16 cellular contexts compared by ENCODE assay signal in genomic region chr14:23113346-23114119, GRCh38. TPM values are rescaled to one million over a fixed set of nuclear protein-coding genes. Genes with fewer than 3 reads are reported as not detected.
DNase-seq lines count a peak whose midpoint lies in the region; ATAC-seq and TF ChIP-seq lines count a peak whose summit lies in the region.
"Had no signal": no experiment of that assay in that cellular context is flagged by ENCODE, and none has a peak within 500 bp of the region (broad histone marks: within the 10 kb centered on the region; RNA-seq: fewer than 3 reads in every experiment).

No MANE protein-coding gene starts in this region.

- peak; percentile 38 for TF ChIP-seq POLR2A in NB4 (IDR thresholded peaks at IDR 0.05; ENCODE audit: extremely low read depth, insufficient read length)
- TF ChIP-seq POLR2A in testis (IDR thresholded peaks at IDR 0.05), result no peak

- no peaks in the 10 kb centered on the region for H3K79me1 ChIP-seq in neuronal stem cell (ENCODE audit: low read depth, low read length)

- H2BK120ac ChIP-seq in neuronal stem cell (ENCODE audit: low read depth, low read length), result peak overlapping the region; percentile 24

- WGBS in neuronal stem cell (ENCODE audit: extremely low coverage in 2 of 2, insufficient read length in 2 of 2, insufficient replicate concordance in 1 of 2), 2 donors, result no CpG with 5 or more reads among the region's 10 CpGs
- 57 to 61% methylated on average over 6 to 10 of the region's 10 CpGs for WGBS in testis, 2 donors

- no peak overlapping the region for H3K23ac ChIP-seq in neuronal stem cell (ENCODE audit: low read depth, low read length, poor library complexity)

- H3K4me1 ChIP-seq in neuronal stem cell (ENCODE audit: control insufficient read depth in 2 of 2, insufficient read depth in 1 of 2, low read depth in 1 of 2, low read length in 2 of 2) (peaks cover 9 to 10% of the 10 kb centered on the region in 2 donors), testis (no peaks in the 10 kb centered on the region)
- H3K4me1 ChIP-seq: BE2C, colonic mucosa had no signal

- H4K8ac ChIP-seq in neuronal stem cell (ENCODE audit: low read depth, low read length), result no peak overlapping the region

- peak overlapping the region; percentile 37 for H3K4me3 ChIP-seq in NB4 (ENCODE audit: low read depth, low read length)
- H3K4me3 ChIP-seq in choroid plexus epithelial cell (ENCODE audit: low read depth, low read length), result no peak overlapping the region
- H3K4me3 ChIP-seq in neuronal stem cell (ENCODE audit: low read length in 2 of 2), result no peak overlapping the region
- H3K4me3 ChIP-seq in testis, result no peak overlapping the region
- H3K4me3 ChIP-seq: colonic mucosa, esophagus muscularis mucosa had no signal

- H3K4ac ChIP-seq in neuronal stem cell (ENCODE audit: low read length), result no peak overlapping the region

- H2AFZ ChIP-seq in neuronal stem cell (ENCODE audit: low read length), result peak overlapping the region; percentile 65

- H3K9me3 ChIP-seq in neuronal stem cell (replicated peaks in 1 of 2; ENCODE audit: control insufficient read depth in 2 of 2, insufficient read depth in 1 of 2, low read depth in 1 of 2, low read length in 2 of 2), result peaks cover 0 to 2% of the 10 kb centered on the region in 2 donors
- H3K9me3 ChIP-seq in testis, result no peaks in the 10 kb centered on the region
- H3K9me3 ChIP-seq: colonic mucosa, esophagus muscularis mucosa had no signal

- ATAC-seq in HG02763 (IDR thresholded peaks at IDR 0.05; ENCODE audit: unreplicated experiment), result no peak
- ATAC-seq: activated naive CD4-positive, alpha-beta T cell treated with anti-CD3 and anti-CD28 coated beads, Interleukin-2, amount 50 U/mL, for 72 hours had no signal

- H3K27me3 ChIP-seq in neuronal stem cell (ENCODE audit: control insufficient read depth in 3 of 3, insufficient read depth in 3 of 3, low read depth in 1 of 3, low read length in 3 of 3) (peaks cover 0 to 12% (median 0%) of the 10 kb centered on the region in 3 experiments), testis (no peaks in the 10 kb centered on the region)
- H3K27me3 ChIP-seq: colonic mucosa had no signal

- peak overlapping the region; percentile 90 for H3K18ac ChIP-seq in neuronal stem cell (ENCODE audit: low read length)

- H3K9ac ChIP-seq in neuronal stem cell (ENCODE audit: low read depth, low read length, poor library complexity), result no peak overlapping the region

- no peak overlapping the region for H4K91ac ChIP-seq in neuronal stem cell (ENCODE audit: low read depth, low read length, poor library complexity)

- H3K27ac ChIP-seq in neuronal stem cell (replicated peaks; ENCODE audit: low read length) (no peak overlapping the region), testis (no peak overlapping the region)
- H3K27ac ChIP-seq: colonic mucosa, esophagus muscularis mucosa had no signal

- H2BK5ac ChIP-seq in neuronal stem cell (ENCODE audit: low read length), result no peak overlapping the region

- H2BK15ac ChIP-seq in neuronal stem cell (ENCODE audit: low read length), result peak overlapping the region; percentile 91

- H3K14ac ChIP-seq in neuronal stem cell (ENCODE audit: low read length), result peak overlapping the region; percentile 79

- peak overlapping the region; percentile 56 for H2AK5ac ChIP-seq in neuronal stem cell (ENCODE audit: low read depth, low read length)

- H3K4me2 ChIP-seq in neuronal stem cell (ENCODE audit: insufficient read depth, low read length, poor library complexity, severe bottlenecking), result no peak overlapping the region

- H2BK12ac ChIP-seq in neuronal stem cell (ENCODE audit: low read length), result peak overlapping the region; percentile 82

- TF ChIP-seq CTCF in NB4 (IDR thresholded peaks at IDR 0.05; ENCODE audit: low read depth, low read length) (no peak), choroid plexus epithelial cell (conservative IDR thresholded peaks at IDR 0.05; ENCODE audit: low read depth, low read length) (no peak), testis (IDR thresholded peaks at IDR 0.05) (no peak)

- intact Hi-C loops in testis (cut with DNase I; ENCODE audit: low total_unique reads), result no loop called here

- H3K36me3 ChIP-seq in neuronal stem cell (replicated peaks in 1 of 2; ENCODE audit: control insufficient read depth in 2 of 2, insufficient read depth in 2 of 2, low read length in 2 of 2), result no peaks in the 10 kb centered on the region
- no peaks in the 10 kb centered on the region for H3K36me3 ChIP-seq in testis (ENCODE audit: low read depth, missing control alignments)
- H3K36me3 ChIP-seq: BE2C, colonic mucosa, esophagus muscularis mucosa had no signal

- DNase-seq in GF-D8 (lab: John Stamatoyannopoulos, UW) (peak; percentile 96), NB4 (ENCODE audit: low read depth) (peak; percentile 98), choroid plexus epithelial cell (ENCODE audit: low read depth) (peak; percentile 93), neuronal stem cell (ENCODE audit: low spot score) (no peak), testis (no peak), NCI-H69 (lab: John Stamatoyannopoulos, UW) (no peak), NCI-H1092 (lab: John Stamatoyannopoulos, UW) (no peak)
- DNase-seq: BE2C, colonic mucosa, EL, midbrain, NCI-H526 had no signal

RNA-seq across cellular contexts. Expression of gene CEBPE, which starts 5.5 kb away (rescaled TPM):
- polyA plus RNA-seq in neuronal stem cell (2013, experiment 1 of 2), result not detected
- not detected for polyA plus RNA-seq in neuronal stem cell (2013, experiment 2 of 2)
- under 1 TPM; 0.19 to 0.24 TPM for total RNA-seq in testis
- polyA plus RNA-seq in testis (ENCODE audit: insufficient read depth, low read depth, low replicate concordance), result not detected
- total RNA-seq: colonic mucosa, HT1080 had no signal

RNA-seq across cellular contexts. Expression of gene CIROP, which starts 8.7 kb away (rescaled TPM):
- not detected for polyA plus RNA-seq in neuronal stem cell (2013, experiment 1 of 2)
- not detected for polyA plus RNA-seq in neuronal stem cell (2013, experiment 2 of 2)
- total RNA-seq in testis, result not detected
- polyA plus RNA-seq in testis (ENCODE audit: insufficient read depth, low read depth, low replicate concordance), result not detected
- total RNA-seq: activated naive CD4-positive, alpha-beta T cell treated with anti-CD3 and anti-CD28 coated beads, Interleukin-2, amount 50 U/mL, for 72 hours; colonic mucosa; HT1080 had no signal

RNA-seq across cellular contexts. Expression of gene C14orf119, which starts 18.2 kb away (rescaled TPM):
- polyA plus RNA-seq in neuronal stem cell (2013, experiment 1 of 2), result 21.0 TPM
- 18.3 TPM for polyA plus RNA-seq in neuronal stem cell (2013, experiment 2 of 2)
- 10 to 100 TPM; 17.7 to 26.9 TPM for total RNA-seq in testis
- 60.8 TPM for polyA plus RNA-seq in testis (ENCODE audit: insufficient read depth, low read depth, low replicate concordance)

RNA-seq across cellular contexts. Expression of gene ACIN1, which starts 18.6 kb away (rescaled TPM):
- polyA plus RNA-seq in neuronal stem cell (2013, experiment 1 of 2), result 147 TPM
- polyA plus RNA-seq in neuronal stem cell (2013, experiment 2 of 2), result 150 TPM
- total RNA-seq in testis, result 100 to 1,000 TPM; 209 to 216 TPM
- polyA plus RNA-seq in testis (ENCODE audit: insufficient read depth, low read depth, low replicate concordance), result 151 TPM

RNA-seq across cellular contexts. Expression of gene CDH24, which starts 56.2 kb away (rescaled TPM):
- polyA plus RNA-seq in neuronal stem cell (2013, experiment 1 of 2), result 21.1 TPM
- polyA plus RNA-seq in neuronal stem cell (2013, experiment 2 of 2), result 20.6 TPM
- 10 to 100 TPM; 10.2 TPM for total RNA-seq in testis
- polyA plus RNA-seq in testis (ENCODE audit: insufficient read depth, low read depth, low replicate concordance), result 3.9 TPM

Comparison
In these comparisons a context has a peak if more than half of its experiments do, and no peak if none do; other contexts are left out.
1. DNase-seq: peak in GF-D8 (single experiment), NB4 (single experiment) and choroid plexus epithelial cell (single experiment); none in neuronal stem cell (single experiment), testis (single experiment), NCI-H69 (single experiment) and NCI-H1092 (single experiment).